Comparison of ENCODE assay signal across 17 cellular contexts in genomic region chr12:29282452-29282851, GRCh38.
DNase-seq lines count a peak whose midpoint lies in the region; ATAC-seq and TF ChIP-seq lines count a peak whose summit lies in the region.
"Had no signal": no experiment of that assay in that cellular context is flagged by ENCODE, and none has a peak within 500 bp of the region (broad histone marks: within the 10 kb centered on the region; RNA-seq: fewer than 3 reads in every experiment).

No MANE protein-coding gene starts in this region.

- H3K4me3 ChIP-seq in endodermal cell (ENCODE audit: low read length) = no peak overlapping the region
- no peak overlapping the region for H3K4me3 ChIP-seq in uterus
- no peak overlapping the region for H3K4me3 ChIP-seq in mucosa of descending colon
- H3K4me3 ChIP-seq: PC-9 had no signal

- H3K36me3 ChIP-seq in endodermal cell (ENCODE audit: control insufficient read depth, insufficient read depth, low read length) (no peaks in the 10 kb centered on the region), uterus (no peaks in the 10 kb centered on the region), mucosa of descending colon (ENCODE audit: low read depth) (no peaks in the 10 kb centered on the region)

- H3K9me3 ChIP-seq in endodermal cell (ENCODE audit: control insufficient read depth, low read length) = no peaks in the 10 kb centered on the region
- no peaks in the 10 kb centered on the region for H3K9me3 ChIP-seq in uterus
- no peaks in the 10 kb centered on the region for H3K9me3 ChIP-seq in mucosa of descending colon

- no peak for TF ChIP-seq CTCF in endodermal cell (conservative IDR thresholded peaks at IDR 0.05)
- TF ChIP-seq CTCF in progenitor cell of endocrine pancreas (IDR thresholded peaks at IDR 0.05; ENCODE audit: unreplicated experiment) = no peak
- TF ChIP-seq CTCF in uterus (IDR thresholded peaks at IDR 0.05) = no peak
- no peak for TF ChIP-seq CTCF in mucosa of descending colon (IDR thresholded peaks at IDR 0.05)

- no peak overlapping the region for H3K27ac ChIP-seq in endodermal cell (ENCODE audit: low read depth, low read length)
- H3K27ac ChIP-seq in uterus = no peak overlapping the region
- H3K27ac ChIP-seq: PC-9 had no signal

- no peak for TF ChIP-seq POLR2A in uterus (IDR thresholded peaks at IDR 0.05)

- H3K27ac Mint-ChIP-seq in endodermal cell = peak overlapping the region; percentile 10
- peak overlapping the region; percentile 46 for H3K27ac Mint-ChIP-seq in progenitor cell of endocrine pancreas
- H3K27ac Mint-ChIP-seq: naive B cell had no signal

- H3K9ac ChIP-seq in endodermal cell (ENCODE audit: extremely low read depth, low read length, poor library complexity, severe bottlenecking) = no peak overlapping the region

- H3K4me3 Mint-ChIP-seq in endodermal cell = no peak overlapping the region
- H3K4me3 Mint-ChIP-seq in progenitor cell of endocrine pancreas (ENCODE audit: low read depth) = no peak overlapping the region
- H3K4me3 Mint-ChIP-seq: naive B cell had no signal

- ATAC-seq in mucosa of descending colon = no peak

- H3K4me1 Mint-ChIP-seq in endodermal cell (peaks cover 14% of the 10 kb centered on the region), progenitor cell of endocrine pancreas (ENCODE audit: low read depth) (no peaks in the 10 kb centered on the region)
- H3K4me1 Mint-ChIP-seq: naive B cell had no signal

- H3K4me1 ChIP-seq in endodermal cell (ENCODE audit: control insufficient read depth, insufficient read depth, low read length) = no peaks in the 10 kb centered on the region
- no peaks in the 10 kb centered on the region for H3K4me1 ChIP-seq in uterus
- H3K4me1 ChIP-seq in mucosa of descending colon (ENCODE audit: low read depth) = no peaks in the 10 kb centered on the region

- intact Hi-C loops in uterus (cut with DNase I; ENCODE audit: low total_unique reads) = no loop called here
- intact Hi-C loops in mucosa of descending colon (cut with DNase I, micrococcal nuclease) = no loop called here

- H3K36me3 Mint-ChIP-seq in endodermal cell (ENCODE audit: low read depth) (peaks cover 29% of the 10 kb centered on the region), progenitor cell of endocrine pancreas (ENCODE audit: insufficient read depth) (no peaks in the 10 kb centered on the region)

- H3K9me3 Mint-ChIP-seq in endodermal cell (peaks cover 2% of the 10 kb centered on the region), progenitor cell of endocrine pancreas (ENCODE audit: low read depth) (peaks cover 4% of the 10 kb centered on the region)
- H3K9me3 Mint-ChIP-seq: naive B cell had no signal

- DNase-seq in GM04504 (ENCODE audit: low read depth) = peak; percentile 7
- DNase-seq in OCI-M1 (lab: John Stamatoyannopoulos, UW) = peak; percentile 71
- no peak for DNase-seq in endodermal cell
- no peak for DNase-seq in progenitor cell of endocrine pancreas (ENCODE audit: low spot score, unreplicated experiment)
- DNase-seq in NOMO-1 treated with dmso at 0.1 percent for 144 hours (lab: John Stamatoyannopoulos, UW; ENCODE audit: unreplicated experiment) = no peak
- no peak for DNase-seq in 8988T
- DNase-seq in uterus = no peak
- no peak for DNase-seq in mucosa of descending colon
- DNase-seq: activated CD4-positive, alpha-beta T cell treated with anti-CD3 and anti-CD28 coated beads, Interleukin-2, amount 50 U/mL, for 48 hours; activated naive CD4-positive, alpha-beta T cell treated with anti-CD3 and anti-CD28 coated beads, Interleukin-2, amount 50 U/mL, for 16 hours; activated T-cell treated with anti-CD3 and anti-CD28 coated beads, Interleukin-2, amount 50 U/mL, for 1 hour; HCEC 1CT; naive B cell; NCI-H2029; NCI-H526; PC-9; small intestine had no signal

- H3K27me3 ChIP-seq in endodermal cell (ENCODE audit: control insufficient read depth, insufficient read depth, low read length, poor library complexity, severe bottlenecking) = no peaks in the 10 kb centered on the region
- no peaks in the 10 kb centered on the region for H3K27me3 ChIP-seq in uterus

- no peaks in the 10 kb centered on the region for H3K27me3 Mint-ChIP-seq in endodermal cell (ENCODE audit: insufficient read depth)
- no peaks in the 10 kb centered on the region for H3K27me3 Mint-ChIP-seq in progenitor cell of endocrine pancreas
- H3K27me3 Mint-ChIP-seq: naive B cell had no signal

Comparison
In these comparisons a context has a peak if more than half of its experiments do, and no peak if none do; other contexts are left out.
1. DNase-seq: peak in GM04504 (single experiment) and OCI-M1 (single experiment); none in endodermal cell (single experiment), progenitor cell of endocrine pancreas (single experiment), NOMO-1 treated with dmso at 0.1 percent for 144 hours (single experiment), 8988T (single experiment), uterus (0 of 2) and mucosa of descending colon (0 of 3).